8 cellular contexts compared by ENCODE assay signal in the genomic region with DNA sequence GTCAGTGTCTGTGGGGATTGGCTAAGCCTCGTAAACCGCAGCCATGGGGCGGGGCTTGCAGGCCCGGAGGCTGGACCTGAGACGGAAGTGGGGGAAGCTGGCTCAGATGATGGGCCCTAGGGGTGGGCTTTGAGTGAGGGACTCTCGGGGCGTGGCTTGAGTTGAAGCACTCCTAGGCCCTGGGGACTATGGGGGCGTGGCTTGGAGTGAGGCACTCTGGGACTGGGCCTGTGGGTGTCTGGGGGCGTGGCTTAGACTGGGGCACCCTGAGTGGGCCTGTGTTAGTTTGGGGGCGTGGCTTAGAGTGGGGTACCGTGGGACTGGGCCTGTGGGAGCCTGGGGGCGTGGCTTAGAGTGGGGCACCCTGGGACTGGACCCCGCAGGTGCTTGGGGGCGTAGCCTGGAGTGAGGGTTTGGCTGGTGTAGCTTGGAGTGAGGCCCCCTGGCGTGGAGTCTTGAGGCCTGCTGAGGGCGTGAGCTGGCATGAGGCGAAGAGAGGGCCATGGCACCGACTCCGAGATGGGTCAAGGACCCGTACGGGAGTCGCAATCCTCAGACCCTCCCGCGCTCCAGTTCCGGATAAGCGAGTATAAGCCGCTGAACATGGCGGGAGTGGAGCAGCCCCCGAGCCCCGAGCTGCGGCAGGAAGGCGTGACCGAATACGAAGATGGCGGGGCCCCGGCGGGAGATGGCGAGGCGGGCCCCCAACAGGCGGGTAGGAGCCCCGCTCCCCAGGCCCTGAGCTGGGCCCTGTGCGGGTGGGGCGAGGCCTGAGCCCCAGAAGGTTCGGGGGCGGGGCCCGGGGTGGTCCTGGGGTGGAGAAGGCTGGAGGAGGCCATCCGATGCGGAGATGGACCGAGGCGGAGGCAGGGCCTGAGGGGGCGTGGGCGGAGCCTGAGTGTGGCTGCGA. TPM values are rescaled to one million over a fixed set of nuclear protein-coding genes. Genes with fewer than 3 reads are reported as not detected.
DNase-seq lines count a peak whose midpoint lies in the region; ATAC-seq and TF ChIP-seq lines count a peak whose summit lies in the region.

No MANE protein-coding gene starts in this region.

- H3K79me2 ChIP-seq in DND-41 (ENCODE audit: insufficient read depth, low read length): peaks cover 14% of the 10 kb centered on the region

- peak; percentile 98 for DNase-seq in DND-41
- peak; percentile 93 for DNase-seq in KG1 (lab: John Stamatoyannopoulos, UW)
- DNase-seq in RWPE1 (ENCODE audit: low spot score): peak; percentile 100
- DNase-seq in activated gamma-delta T cell (lab: John Stamatoyannopoulos, UW): peak; percentile 71
- DNase-seq in foreskin fibroblast: peak; percentile 96 to 98
- DNase-seq in neural crest cell (ENCODE audit: low read depth, low spot score): peak; percentile 94
- DNase-seq in stimulated activated naive CD8-positive, alpha-beta T cell treated with anti-CD3 and anti-CD28 coated beads, Interleukin-15, amount 100 ng/mL, for 72 hours: peak; percentile 95 to 98

- H3K27ac ChIP-seq in DND-41 (ENCODE audit: low read length) (peak overlapping the region; percentile 76), RWPE1 (peak overlapping the region; percentile 67)

- H3K4me3 ChIP-seq in DND-41 (ENCODE audit: low read depth in 1 of 2, low read length in 2 of 2) (peak overlapping the region; percentile 35 to 77), foreskin fibroblast (ENCODE audit: low read depth in 1 of 2, low read length in 2 of 2) (peak overlapping the region; percentile 52 to 72)

- peaks cover 16% of the 10 kb centered on the region for H3K4me1 Mint-ChIP-seq in neural crest cell
- H3K4me1 Mint-ChIP-seq in stimulated activated naive CD8-positive, alpha-beta T cell treated with anti-CD3 and anti-CD28 coated beads, Interleukin-15, amount 100 ng/mL, for 72 hours: peaks cover 12% of the 10 kb centered on the region

- CTCF ChIA-PET in RWPE1 (lab: Yijun Ruan, JAX): interaction anchor here (0.6 to 2.4 kb wide), 7 partner anchors 9 to 1367 kb away, joined by 3 to 9 read pairs (median 4); no protein-coding TSS in a partner anchor

- H3K27ac Mint-ChIP-seq in neural crest cell (ENCODE audit: unreplicated experiment): peak overlapping the region; percentile 98
- peak overlapping the region; percentile 96 to 98 for H3K27ac Mint-ChIP-seq in stimulated activated naive CD8-positive, alpha-beta T cell treated with anti-CD3 and anti-CD28 coated beads, Interleukin-15, amount 100 ng/mL, for 72 hours

- H3K4me2 ChIP-seq in DND-41 (ENCODE audit: insufficient read depth, low read length): peak overlapping the region; percentile 64

- no peaks in the 10 kb centered on the region for H3K36me3 Mint-ChIP-seq in neural crest cell (ENCODE audit: low read depth)

- no peaks in the 10 kb centered on the region for H3K27me3 ChIP-seq in DND-41 (ENCODE audit: insufficient read depth, low read length, poor library complexity)

- peak overlapping the region; percentile 77 for H2AFZ ChIP-seq in DND-41 (ENCODE audit: low read depth, low read length)

- H4K20me1 ChIP-seq in DND-41 (ENCODE audit: insufficient read depth, low read length): no peaks in the 10 kb centered on the region

- peaks cover 23% of the 10 kb centered on the region for H3K4me1 ChIP-seq in DND-41 (ENCODE audit: insufficient read depth, low read length)

- peak; percentile 57 for TF ChIP-seq CTCF in DND-41 (IDR thresholded peaks at IDR 0.05; ENCODE audit: borderline replicate concordance, extremely low read depth, low read length, poor library complexity, severe bottlenecking)
- peak; percentile 55 for TF ChIP-seq CTCF in RWPE1 (conservative IDR thresholded peaks at IDR 0.05; ENCODE audit: low read depth)
- no peak for TF ChIP-seq CTCF in foreskin fibroblast (IDR thresholded peaks at IDR 0.05; ENCODE audit: low read depth, low read length)
- peak; percentile 45 for TF ChIP-seq CTCF in neural crest cell (conservative IDR thresholded peaks at IDR 0.05)

- no peaks in the 10 kb centered on the region for H3K9me3 Mint-ChIP-seq in neural crest cell
- H3K9me3 Mint-ChIP-seq in stimulated activated naive CD8-positive, alpha-beta T cell treated with anti-CD3 and anti-CD28 coated beads, Interleukin-15, amount 100 ng/mL, for 72 hours: no peaks in the 10 kb centered on the region

- H3K9ac ChIP-seq in DND-41 (ENCODE audit: low read depth, low read length): peak overlapping the region; percentile 66

- ATAC-seq in DND-41 (ENCODE audit: insufficient read depth, low read depth) (peak; percentile 88), GM21717 (IDR thresholded peaks at IDR 0.05; ENCODE audit: unreplicated experiment) (peak; percentile 79)
- ATAC-seq in stimulated activated naive CD8-positive, alpha-beta T cell treated with anti-CD3 and anti-CD28 coated beads, Interleukin-15, amount 100 ng/mL, for 72 hours: peak; percentile 92

- peaks cover 3% of the 10 kb centered on the region for H3K27me3 Mint-ChIP-seq in neural crest cell (ENCODE audit: low read depth)
- H3K27me3 Mint-ChIP-seq in stimulated activated naive CD8-positive, alpha-beta T cell treated with anti-CD3 and anti-CD28 coated beads, Interleukin-15, amount 100 ng/mL, for 72 hours: peaks cover 3% of the 10 kb centered on the region

- POLR2A ChIA-PET in RWPE1 (lab: Yijun Ruan, JAX; ENCODE audit: low non-redundant PET): interaction anchor here (0.5 to 1.8 kb wide), 6 partner anchors 15 to 58 kb away, joined by 3 to 6 read pairs (median 4); partner anchors contain the start of gene SRSF6

- peak overlapping the region; percentile 98 for H3K4me3 Mint-ChIP-seq in neural crest cell
- H3K4me3 Mint-ChIP-seq in stimulated activated naive CD8-positive, alpha-beta T cell treated with anti-CD3 and anti-CD28 coated beads, Interleukin-15, amount 100 ng/mL, for 72 hours: peak overlapping the region; percentile 94 to 99

- no peaks in the 10 kb centered on the region for H3K9me3 ChIP-seq in DND-41 (ENCODE audit: insufficient read depth, low read length, severe bottlenecking)

- no peaks in the 10 kb centered on the region for H3K36me3 ChIP-seq in DND-41 (ENCODE audit: insufficient read depth, low read length)

RNA-seq across cellular contexts. Expression of gene L3MBTL1, which starts 6.8 kb away (rescaled TPM):
- 20.3 and 22.4 TPM in 2 replicates for total RNA-seq in neural crest cell

RNA-seq across cellular contexts. Expression of gene SGK2, which starts 44.5 kb away (rescaled TPM):
- 1.0 and 1.6 TPM in 2 replicates for total RNA-seq in neural crest cell

RNA-seq across cellular contexts. Expression of gene SRSF6, which starts 56.6 kb away (rescaled TPM):
- total RNA-seq in neural crest cell: 278 and 284 TPM in 2 replicates

Comparison
In these comparisons a context has a peak if more than half of its experiments do, and no peak if none do; other contexts are left out.
1. Peak in every context shown above with its lines: DNase-seq, ATAC-seq, H3K4me3 ChIP-seq and H3K27ac ChIP-seq.